Comparison of ENCODE assay signal across 15 cellular contexts in the genomic region with DNA sequence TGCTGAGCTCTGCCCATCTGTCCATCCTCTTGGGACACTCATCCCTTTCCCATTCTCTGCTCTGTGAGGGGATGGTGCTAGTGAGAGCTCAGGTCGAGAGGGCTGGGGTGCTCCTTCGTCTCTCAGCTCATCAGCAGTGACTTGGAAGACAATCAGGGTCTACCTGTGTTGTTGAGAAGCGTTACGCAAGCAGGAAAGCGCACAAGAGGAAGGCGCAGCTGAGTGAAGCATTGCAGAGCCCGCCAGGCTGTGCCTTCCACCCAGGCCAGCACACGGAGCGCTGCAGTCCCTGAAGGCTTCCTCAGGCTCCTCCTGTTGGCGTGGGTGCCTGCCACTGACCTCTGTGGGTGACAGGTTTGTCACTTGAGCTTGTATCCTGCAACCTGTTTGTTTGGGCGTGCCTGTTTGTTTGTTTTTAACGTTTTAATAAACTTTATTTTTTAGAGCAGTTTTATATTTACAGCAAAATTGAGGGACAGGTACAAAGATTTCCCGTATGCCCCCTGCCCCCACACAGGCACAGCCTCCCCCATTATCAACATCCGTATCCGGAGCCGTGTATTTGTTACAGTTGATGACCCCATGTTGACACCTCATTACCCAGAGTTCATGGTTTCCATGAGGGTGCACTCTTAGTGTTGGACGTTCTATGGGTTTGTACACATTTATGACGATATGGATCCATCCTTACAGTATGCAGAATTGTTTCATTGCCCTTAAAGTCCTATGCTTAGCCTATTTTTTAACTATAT. TPM values are rescaled to one million over a fixed set of nuclear protein-coding genes. Genes with fewer than 3 reads are reported as not detected.
DNase-seq lines count a peak whose midpoint lies in the region; ATAC-seq, FAIRE-seq and TF ChIP-seq lines count a peak whose summit lies in the region.
"Had no signal": no experiment of that assay in that cellular context is flagged by ENCODE, and none has a peak within 500 bp of the region (broad histone marks: within the 10 kb centered on the region; RNA-seq: fewer than 3 reads in every experiment).

No MANE protein-coding gene starts in this region.

- H4K20me1 ChIP-seq in GM12878 (ENCODE audit: control insufficient read depth, insufficient read depth) = no peaks in the 10 kb centered on the region; the same call in 1 of the 2 replicates

- SMC1A ChIA-PET in GM12878 (lab: Charles Lee; ENCODE audit: uncharacterized antibody, unreplicated experiment) = interaction anchor here (0.8 to 18.3 kb wide), 8 partner anchors 9 to 35 kb away, joined by 3 to 560 read pairs (median 6); no protein-coding TSS in a partner anchor

- no peak for TF ChIP-seq POLR2A in NB4 (IDR thresholded peaks at IDR 0.05; ENCODE audit: extremely low read depth, insufficient read length)
- TF ChIP-seq POLR2A in GM12878 (IDR thresholded peaks at IDR 0.05; ENCODE audit: low read depth, low read length) = no peak

- FAIRE-seq in GM12878 (lab: Jason Lieb, UNC) = no peak

- in situ Hi-C loops in GM12878 (cut with MboI) = no loop called here

- no peak overlapping the region for H3K27ac Mint-ChIP-seq in activated CD4-positive, alpha-beta T cell treated with anti-CD3 and anti-CD28 coated beads for 36 hours

- H3K4me3 ChIP-seq in NB4 (ENCODE audit: low read depth, low read length) (no peak overlapping the region), GM12878 (peak overlapping the region; percentile 54)
- H3K4me3 ChIP-seq: colonic mucosa had no signal

- POLR2A ChIA-PET in activated CD4-positive, alpha-beta T cell treated with anti-CD3 and anti-CD28 coated beads for 36 hours (lab: Charles Lee) = no interaction called here
- POLR2A ChIA-PET in GM12878 (lab: Charles Lee) = interaction anchor here (0.7 to 2.3 kb wide), 6 partner anchors 8 to 32 kb away, joined by 3 to 11 read pairs (median 7); no protein-coding TSS in a partner anchor

- intact Hi-C loops in activated CD4-positive, alpha-beta T cell treated with anti-CD3 and anti-CD28 coated beads for 36 hours (cut with DNase I, micrococcal nuclease) = no loop called here
- intact Hi-C loops in GM12878 (cut with micrococcal nuclease; ENCODE audit: unreplicated experiment) = loop anchor here (2.0 kb wide), 1 partner anchor 14 kb away; no protein-coding TSS in a partner anchor

- BruUV-seq in GM12878 (replicated peaks; lab: Mats Ljungman, UMichigan) = no TSS peak

- RAD21 ChIA-PET in GM12878 (lab: Charles Lee; ENCODE audit: unreplicated experiment) = interaction anchor here (1.0 to 4.1 kb wide), 9 partner anchors 9 to 236 kb away, joined by 3 to 98 read pairs (median 4); no protein-coding TSS in a partner anchor

- H3K4me3 Mint-ChIP-seq in activated CD4-positive, alpha-beta T cell treated with anti-CD3 and anti-CD28 coated beads for 36 hours = no peak overlapping the region

- peaks cover 73% of the 10 kb centered on the region for H3K4me1 Mint-ChIP-seq in activated CD4-positive, alpha-beta T cell treated with anti-CD3 and anti-CD28 coated beads for 36 hours

- H3K27me3 ChIP-seq in GM12878 (replicated peaks in 1 of 2; ENCODE audit: control insufficient read depth in 2 of 2, insufficient read depth in 2 of 2, low read length in 1 of 2) = no peaks in the 10 kb centered on the region; a peak in 1 of 4 replicates
- H3K27me3 ChIP-seq: colonic mucosa had no signal

- H3K4me1 ChIP-seq in GM12878 (ENCODE audit: control insufficient read depth, insufficient read depth, low read length) = peaks cover 39% of the 10 kb centered on the region
- H3K4me1 ChIP-seq: parathyroid adenoma had no signal

- ATAC-seq in activated CD4-positive, alpha-beta T cell treated with anti-CD3 and anti-CD28 coated beads for 36 hours = peak; percentile 31
- ATAC-seq in GM12878 (peak; percentile 73), GM18867 (IDR thresholded peaks at IDR 0.05; ENCODE audit: unreplicated experiment) (no peak), HG03108 (IDR thresholded peaks at IDR 0.05; ENCODE audit: unreplicated experiment) (no peak)

- H2AFZ ChIP-seq in GM12878 (ENCODE audit: control insufficient read depth, low read depth, low read length) = peak overlapping the region; percentile 5; the same call in 1 of the 2 replicates
- H2AFZ ChIP-seq: parathyroid adenoma had no signal

- no peak for TF ChIP-seq EP300 in GM12878 (IDR thresholded peaks at IDR 0.05; ENCODE audit: borderline replicate concordance in 1 of 2, control insufficient read depth in 1 of 2, low read depth in 2 of 2, low read length in 2 of 2)

- H3K9ac ChIP-seq in GM12878 (ENCODE audit: control insufficient read depth, insufficient read depth, low read length) = peak overlapping the region; percentile 31; the same call in 1 of the 2 replicates
- H3K9ac ChIP-seq: parathyroid adenoma had no signal

- peak; percentile 25 for DNase-seq in activated CD4-positive, alpha-beta T cell treated with anti-CD3 and anti-CD28 coated beads for 36 hours
- no peak for DNase-seq in activated CD4-positive, alpha-beta T cell treated with anti-CD3 and anti-CD28 coated beads for 48 hours
- DNase-seq in NB4 (ENCODE audit: low read depth) (peak; percentile 59), GM12878 (ENCODE audit: low read depth, low spot score) (no peak), putamen (ENCODE audit: low spot score) (peak; percentile 47), GOT3 (lab: John Stamatoyannopoulos, UW) (no peak)
- DNase-seq: activated CD4-positive, alpha-beta T cell treated with anti-CD3 and anti-CD28 coated beads for 1 hour; activated naive CD4-positive, alpha-beta T cell treated with anti-CD3 and anti-CD28 coated beads, Interleukin-2, amount 50 U/mL, for 16 hours; colonic mucosa; EL; foreskin melanocyte; NCI-H2081 had no signal

- TF ChIP-seq CTCF in NB4 (IDR thresholded peaks at IDR 0.05; ENCODE audit: low read depth, low read length) = no peak
- TF ChIP-seq CTCF in GM12878 (IDR thresholded peaks at IDR 0.05 in 2 of 3, conservative IDR thresholded peaks at IDR 0.05 in 1 of 3; ENCODE audit: control insufficient read depth in 2 of 3, extremely low read depth in 1 of 3, insufficient read depth in 1 of 3, low read depth in 3 of 3, low read length in 3 of 3) = no peak; a peak in 1 of 6 replicates

- H3K36me3 Mint-ChIP-seq in activated CD4-positive, alpha-beta T cell treated with anti-CD3 and anti-CD28 coated beads for 36 hours (ENCODE audit: low read depth) = peaks cover 9% of the 10 kb centered on the region

- no peaks in the 10 kb centered on the region for H3K36me3 ChIP-seq in GM12878 (ENCODE audit: control insufficient read depth in 2 of 2, insufficient read depth in 2 of 2, low read length in 1 of 2)
- H3K36me3 ChIP-seq: colonic mucosa had no signal

- no peaks in the 10 kb centered on the region for H3K27me3 Mint-ChIP-seq in activated CD4-positive, alpha-beta T cell treated with anti-CD3 and anti-CD28 coated beads for 36 hours

- CTCF ChIA-PET in activated CD4-positive, alpha-beta T cell treated with anti-CD3 and anti-CD28 coated beads for 36 hours (lab: Charles Lee) = interaction anchor here (0.7 to 1.9 kb wide), 4 partner anchors 8 to 146 kb away, joined by 3 to 5 read pairs (median 3); no protein-coding TSS in a partner anchor
- CTCF ChIA-PET in GM12878 (lab: Yijun Ruan, JAX) = interaction anchor here (0.7 to 9.2 kb wide), 10 partner anchors 9 to 181 kb away, joined by 3 to 170 read pairs (median 6); no protein-coding TSS in a partner anchor

- 14% methylated on average over 18 of the region's 18 CpGs for WGBS in GM12878 (ENCODE audit: insufficient coverage, insufficient replicate concordance, low lambda C conversion rate, missing lambda C conversion rate)

- H3K9me3 ChIP-seq in GM12878 (replicated peaks; ENCODE audit: control insufficient read depth, insufficient read depth, low read length) = peaks cover 8% of the 10 kb centered on the region; the same call in 2 of the 3 replicates
- H3K9me3 ChIP-seq: colonic mucosa had no signal

- H3K9me3 Mint-ChIP-seq in activated CD4-positive, alpha-beta T cell treated with anti-CD3 and anti-CD28 coated beads for 36 hours (ENCODE audit: low read depth) = no peaks in the 10 kb centered on the region

- peak overlapping the region; percentile 74 for H3K27ac ChIP-seq in GM12878 (ENCODE audit: control insufficient read depth, insufficient read depth)
- H3K27ac ChIP-seq: colonic mucosa, parathyroid adenoma had no signal

- no peaks in the 10 kb centered on the region for H3K79me2 ChIP-seq in GM12878 (ENCODE audit: control insufficient read depth, insufficient read depth, low read length)
- H3K79me2 ChIP-seq: parathyroid adenoma had no signal

- no peak for TF ChIP-seq RAD21 in GM12878 (IDR thresholded peaks at IDR 0.05; ENCODE audit: insufficient read depth, low read depth, low read length)

- H3K4me2 ChIP-seq in GM12878 (ENCODE audit: control insufficient read depth, insufficient read depth) = peak overlapping the region; percentile 92

RNA-seq across cellular contexts. Expression of a gene that starts 36.7 kb away (rescaled TPM):
- total RNA-seq in activated CD4-positive, alpha-beta T cell treated with anti-CD3 and anti-CD28 coated beads for 36 hours = 10 to 100 TPM; 32.8 to 37.7 TPM
- 103 and 112 TPM in 2 replicates for total RNA-seq in GM12878 (2013; cell fraction: nucleolus; rRNA removed)
- total RNA-seq in GM12878 (2014; rRNA removed) (29.8 and 34.2 TPM in 2 replicates), GM12878 (2014; rRNA removed; fragmentation: Illumina TruSeq; extraction: Trizol) (34.8 and 49.1 TPM in 2 replicates), GM12878 (2021) (53.7 and 61.7 TPM in 2 replicates)
- polyA plus RNA-seq in GM12878 (2011; ENCODE audit: low read depth) = 1.2 TPM
- polyA plus RNA-seq in GM12878 (2011; rRNA removed) (18.7 and 20.8 TPM in 2 replicates), GM12878 (2014; fragmentation: Illumina TruSeq; extraction: Trizol) (39.9 and 41.4 TPM in 2 replicates), GM12878 (2014; fragmentation: Nextera tagmentation; extraction: Ambion mirVana) (1 to 10 TPM; 5.7 to 9.0 TPM), GM12878 (2014; rRNA removed) (31.8 and 39.0 TPM in 2 replicates), GM12878 (2016; fragmentation: Nextera tagmentation; extraction: Ambion mirVana) (10 to 100 TPM in 1 of 2 experiments, 1 to 10 TPM in 1; 6.6 to 14.9 TPM)
- 18.2 and 23.2 TPM in 2 replicates for polyA plus RNA-seq in GM12878 (2011; cell fraction: cytosol; rRNA removed)
- 49.5 and 63.8 TPM in 2 replicates for polyA plus RNA-seq in GM12878 (2011; cell fraction: nucleus; rRNA removed)
- polyA plus RNA-seq in GM12878 (2012) = 1.8 and 2.1 TPM in 2 replicates
- 27.3 and 33.8 TPM in 2 replicates for polyA minus RNA-seq in GM12878 (2011; rRNA and poly(A)+ RNA removed)
- 14.4 and 17.5 TPM in 2 replicates for polyA minus RNA-seq in GM12878 (2011; cell fraction: cytosol; rRNA and poly(A)+ RNA removed)
- polyA minus RNA-seq in GM12878 (2011; cell fraction: nucleus; rRNA and poly(A)+ RNA removed) = 21.9 and 30.1 TPM in 2 replicates

Comparison
In these comparisons a context has a peak if more than half of its experiments do, and no peak if none do; other contexts are left out.
1. DNase-seq: peak in activated CD4-positive, alpha-beta T cell treated with anti-CD3 and anti-CD28 coated beads for 36 hours (single experiment), NB4 (single experiment) and putamen (single experiment); none in activated CD4-positive, alpha-beta T cell treated with anti-CD3 and anti-CD28 coated beads for 48 hours (single experiment), GM12878 (single experiment) and GOT3 (single experiment).
2. ATAC-seq: peak in activated CD4-positive, alpha-beta T cell treated with anti-CD3 and anti-CD28 coated beads for 36 hours (single experiment) and GM12878 (single experiment); none in GM18867 (single experiment) and HG03108 (single experiment).